Comparison of ENCODE assay signal across 25 cellular contexts in genomic region chr5:116887104-116887503, GRCh38.
"Had no signal": no experiment of that assay in that cellular context is flagged by ENCODE, and none has a peak within 500 bp of the region (broad histone marks: within the 10 kb centered on the region; RNA-seq: fewer than 3 reads in every experiment).

No MANE protein-coding gene starts in this region.

- H3K9me3 Mint-ChIP-seq: activated CD4-positive, alpha-beta T cell treated with anti-CD3 and anti-CD28 coated beads, Interleukin-2, amount 10 ng/mL, durations not matched to agents 7 days and 5 days; activated CD8-positive, alpha-beta T cell treated with anti-CD3 and anti-CD28 coated beads for 36 hours; activated naive CD4-positive, alpha-beta T cell treated with anti-CD3 and anti-CD28 coated beads, Interleukin-2, amount 50 U/mL, for 24 hours; mesothelial cell of epicardium; stimulated activated naive B cell treated with anti-CD40 and anti-IgM and Interleukin-4, amounts not matched to agents 10 μg/mL and 1 μg/mL and 100 μg/mL, for 72 hours had no signal

- H3K27ac Mint-ChIP-seq: activated CD4-positive, alpha-beta T cell treated with anti-CD3 and anti-CD28 coated beads, Interleukin-2, amount 10 ng/mL, durations not matched to agents 7 days and 5 days; activated CD8-positive, alpha-beta memory T cell treated with anti-CD3 and anti-CD28 coated beads, Interleukin-2, amount 10 ng/mL, durations not matched to agents 7 days and 5 days; activated CD8-positive, alpha-beta T cell treated with anti-CD3 and anti-CD28 coated beads for 36 hours; activated naive CD4-positive, alpha-beta T cell treated with anti-CD3 and anti-CD28 coated beads, Interleukin-2, amount 50 U/mL, for 24 hours; brain; mesothelial cell of epicardium; natural killer cell; stimulated activated naive B cell treated with anti-CD40 and anti-IgM and Interleukin-4, amounts not matched to agents 10 μg/mL and 1 μg/mL and 100 μg/mL, for 72 hours had no signal

- H3K27ac ChIP-seq: esophagus muscularis mucosa, hepatocyte, left ventricle myocardium inferior, transverse colon, vagina, WERI-Rb-1 had no signal

- H3K4me1 ChIP-seq: esophagus muscularis mucosa, left ventricle myocardium inferior, transverse colon, vagina had no signal

- H3K4me3 ChIP-seq: esophagus muscularis mucosa, hepatocyte, left ventricle myocardium inferior, transverse colon, vagina had no signal

- H3K9me3 ChIP-seq: esophagus muscularis mucosa, left ventricle myocardium inferior, transverse colon, vagina had no signal

- H3K36me3 ChIP-seq: esophagus muscularis mucosa, left ventricle myocardium inferior, transverse colon, vagina, WERI-Rb-1 had no signal

- H3K27me3 ChIP-seq: esophagus muscularis mucosa, hepatocyte, transverse colon, vagina had no signal

- ATAC-seq: activated CD8-positive, alpha-beta memory T cell treated with anti-CD3 and anti-CD28 coated beads, Interleukin-2, amount 10 ng/mL, durations not matched to agents 7 days and 5 days; activated CD8-positive, alpha-beta T cell treated with anti-CD3 and anti-CD28 coated beads for 36 hours; natural killer cell; stimulated activated naive B cell treated with anti-CD40 and anti-IgM and Interleukin-4, amounts not matched to agents 10 μg/mL and 1 μg/mL and 100 μg/mL, for 72 hours had no signal

- H2AFZ ChIP-seq: hepatocyte had no signal

- H3K27me3 Mint-ChIP-seq: activated CD4-positive, alpha-beta T cell treated with anti-CD3 and anti-CD28 coated beads, Interleukin-2, amount 10 ng/mL, durations not matched to agents 7 days and 5 days; activated CD8-positive, alpha-beta memory T cell treated with anti-CD3 and anti-CD28 coated beads, Interleukin-2, amount 10 ng/mL, durations not matched to agents 7 days and 5 days; activated CD8-positive, alpha-beta T cell treated with anti-CD3 and anti-CD28 coated beads for 36 hours; activated naive CD4-positive, alpha-beta T cell treated with anti-CD3 and anti-CD28 coated beads, Interleukin-2, amount 50 U/mL, for 24 hours; brain; stimulated activated naive B cell treated with anti-CD40 and anti-IgM and Interleukin-4, amounts not matched to agents 10 μg/mL and 1 μg/mL and 100 μg/mL, for 72 hours had no signal

- DNase-seq: activated CD4-positive, alpha-beta T cell treated with anti-CD3 and anti-CD28 coated beads, Interleukin-2, amount 10 ng/mL, durations not matched to agents 7 days and 5 days; activated CD4-positive, CD25-positive, alpha-beta regulatory T cell treated with anti-CD3 and anti-CD28 coated beads, Interleukin-2, amount 50 U/mL, for 72 hours; activated CD8-positive, alpha-beta memory T cell treated with anti-CD3 and anti-CD28 coated beads, Interleukin-2, amount 10 ng/mL, durations not matched to agents 7 days and 5 days; activated CD8-positive, alpha-beta T cell treated with anti-CD3 and anti-CD28 coated beads for 36 hours; activated gamma-delta T cell treated with Interleukin-2 at 50 U/mL for 16 hours; anterior cingulate cortex; caudate nucleus; dermis blood vessel endothelial cell; effector memory CD4-positive, alpha-beta T cell; glutamatergic neuron; kidney glomerular epithelial cell; left ventricle myocardium inferior; natural killer cell; retina; stimulated activated CD4-positive, alpha-beta T cell treated with anti-CD3 and anti-CD28 coated beads, Interleukin-2, amount 100 ng/mL, for 48 hours; stimulated activated CD8-positive, alpha-beta memory T cell treated with anti-CD3 and anti-CD28 coated beads, Interleukin-4, amount 100 ng/mL, for 48 hours; stimulated activated naive B cell treated with anti-CD40 and anti-IgM and Interleukin-4, amounts not matched to agents 10 μg/mL and 1 μg/mL and 100 μg/mL, for 72 hours; transverse colon; WERI-Rb-1 had no signal

- H3K4me2 ChIP-seq: hepatocyte had no signal

- H3K79me2 ChIP-seq: hepatocyte had no signal

- H3K4me3 Mint-ChIP-seq: activated CD4-positive, alpha-beta T cell treated with anti-CD3 and anti-CD28 coated beads, Interleukin-2, amount 10 ng/mL, durations not matched to agents 7 days and 5 days; activated CD8-positive, alpha-beta memory T cell treated with anti-CD3 and anti-CD28 coated beads, Interleukin-2, amount 10 ng/mL, durations not matched to agents 7 days and 5 days; activated CD8-positive, alpha-beta T cell treated with anti-CD3 and anti-CD28 coated beads for 36 hours; activated naive CD4-positive, alpha-beta T cell treated with anti-CD3 and anti-CD28 coated beads, Interleukin-2, amount 50 U/mL, for 24 hours; brain; mesothelial cell of epicardium; natural killer cell; stimulated activated naive B cell treated with anti-CD40 and anti-IgM and Interleukin-4, amounts not matched to agents 10 μg/mL and 1 μg/mL and 100 μg/mL, for 72 hours had no signal

- H3K4me1 Mint-ChIP-seq: activated CD4-positive, alpha-beta T cell treated with anti-CD3 and anti-CD28 coated beads, Interleukin-2, amount 10 ng/mL, durations not matched to agents 7 days and 5 days; activated CD8-positive, alpha-beta memory T cell treated with anti-CD3 and anti-CD28 coated beads, Interleukin-2, amount 10 ng/mL, durations not matched to agents 7 days and 5 days; activated naive CD4-positive, alpha-beta T cell treated with anti-CD3 and anti-CD28 coated beads, Interleukin-2, amount 50 U/mL, for 24 hours; natural killer cell; stimulated activated naive B cell treated with anti-CD40 and anti-IgM and Interleukin-4, amounts not matched to agents 10 μg/mL and 1 μg/mL and 100 μg/mL, for 72 hours had no signal

- H3K36me3 Mint-ChIP-seq: activated CD8-positive, alpha-beta memory T cell treated with anti-CD3 and anti-CD28 coated beads, Interleukin-2, amount 10 ng/mL, durations not matched to agents 7 days and 5 days; activated naive CD4-positive, alpha-beta T cell treated with anti-CD3 and anti-CD28 coated beads, Interleukin-2, amount 50 U/mL, for 24 hours; brain; mesothelial cell of epicardium; natural killer cell; stimulated activated naive B cell treated with anti-CD40 and anti-IgM and Interleukin-4, amounts not matched to agents 10 μg/mL and 1 μg/mL and 100 μg/mL, for 72 hours had no signal
